In the genomic region with DNA sequence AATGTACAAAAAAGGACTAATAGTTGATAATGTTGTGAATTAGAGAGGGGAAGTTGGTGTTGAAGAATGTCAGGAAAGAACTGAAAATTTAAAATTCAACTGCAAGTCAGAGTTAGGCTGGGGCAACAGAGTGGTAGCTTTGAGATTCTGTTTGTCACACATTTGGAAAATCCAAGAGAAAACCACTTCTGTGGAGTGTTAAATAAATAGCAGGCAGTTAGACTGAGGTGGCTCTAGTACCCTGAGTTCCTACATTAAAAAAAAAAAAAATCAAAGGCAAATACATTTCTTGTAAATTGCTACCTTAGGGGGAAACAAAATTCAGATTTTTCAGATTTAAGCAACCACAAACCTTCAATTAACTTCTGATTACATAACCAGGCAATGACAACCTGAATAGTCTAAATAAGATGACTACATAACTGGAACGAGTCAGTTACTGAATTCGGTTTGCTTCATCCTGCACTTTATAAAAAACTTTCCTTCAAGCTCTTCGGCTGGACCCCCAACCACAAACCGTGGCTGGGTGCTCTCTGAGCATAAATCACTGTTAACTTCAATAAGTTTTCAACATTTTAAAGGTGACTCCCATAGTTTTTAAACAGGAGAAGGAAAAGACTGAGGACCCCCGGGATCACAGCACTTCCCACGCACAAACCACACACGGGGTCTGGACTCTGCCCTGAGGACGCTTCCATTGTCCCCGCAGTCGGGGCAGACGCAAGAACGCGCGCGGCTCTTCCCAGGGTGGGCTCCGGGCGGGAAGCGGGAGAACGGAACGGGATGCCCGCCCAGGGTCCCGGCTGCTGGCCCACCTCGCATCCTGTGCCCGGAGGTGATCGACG, we compare ENCODE assay signal across 8 cellular contexts. TPM values are rescaled to one million over a fixed set of nuclear protein-coding genes. Genes with fewer than 3 reads are reported as not detected.
DNase-seq lines count a peak whose midpoint lies in the region; ATAC-seq and TF ChIP-seq lines count a peak whose summit lies in the region.

No MANE protein-coding gene starts in this region.

- H3K27me3 ChIP-seq in thoracic aorta (replicated peaks; ENCODE audit: insufficient read depth) = no peaks in the 10 kb centered on the region

- H3K9me3 ChIP-seq in thoracic aorta = no peaks in the 10 kb centered on the region

- DNase-seq in AG04449 (ENCODE audit: low read depth, low spot score) (no peak), astrocyte of the cerebellum (ENCODE audit: low read depth) (peak; percentile 12), left lobe of liver (ENCODE audit: low spot score) (no peak), thoracic aorta (ENCODE audit: low spot score) (no peak), NCI-H2227 (lab: John Stamatoyannopoulos, UW; ENCODE audit: unreplicated experiment) (no peak)
- no peak for DNase-seq in activated effector memory CD4-positive, alpha-beta T cell treated with anti-CD3 and anti-CD28 coated beads, Interleukin-2, amount 50 U/mL, for 16 hours

- in situ Hi-C loops in astrocyte of the cerebellum (cut with HindIII; ENCODE audit: low sequenced_read_pairs) = no loop called here

- peak overlapping the region; percentile 52 to 61 for H3K27ac ChIP-seq in thoracic aorta

- POLR2A ChIA-PET in AG04449 (lab: Yijun Ruan, JAX) = interaction anchor here (0.6 to 1.8 kb wide), 5 partner anchors 14 to 737 kb away, joined by 3 to 10 read pairs (median 3); partner anchors contain the start of genes ZNF626 and ZNF93

- TF ChIP-seq CTCF in AG04449 (IDR thresholded peaks at IDR 0.05; ENCODE audit: insufficient read depth, low read length, missing control alignments) = no peak
- no peak for TF ChIP-seq CTCF in astrocyte of the cerebellum (IDR thresholded peaks at IDR 0.05; ENCODE audit: low read depth, low read length, missing control alignments)
- no peak for TF ChIP-seq CTCF in thoracic aorta (IDR thresholded peaks at IDR 0.05)

- peak; percentile 18 for ATAC-seq in HG02938 (IDR thresholded peaks at IDR 0.05; ENCODE audit: unreplicated experiment)
- peak; percentile 60 for ATAC-seq in left lobe of liver
- no peak for ATAC-seq in thoracic aorta (ENCODE audit: insufficient number of reproducible peaks, low FRiP score, low read depth)
- ATAC-seq in GM18498 (IDR thresholded peaks at IDR 0.05; ENCODE audit: unreplicated experiment) = no peak

- H3K4me1 ChIP-seq in thoracic aorta (ENCODE audit: control insufficient read depth in 1 of 2, low read depth in 2 of 2) = peaks cover 6% of the 10 kb centered on the region in 2 donors

- CTCF ChIA-PET in AG04449 (lab: Yijun Ruan, JAX) = no interaction called here

- peak overlapping the region; percentile 80 for H3K4me3 ChIP-seq in AG04449 (ENCODE audit: low read depth, low read length)
- H3K4me3 ChIP-seq in astrocyte of the cerebellum (ENCODE audit: low read depth, low read length) = peak overlapping the region; percentile 88
- peak overlapping the region; percentile 98 for H3K4me3 ChIP-seq in thoracic aorta

- H3K36me3 ChIP-seq in thoracic aorta = peaks cover 2% of the 10 kb centered on the region

RNA-seq across cellular contexts. Expression of gene ZNF682, which starts 0.7 kb away (rescaled TPM):
- total RNA-seq in left lobe of liver = 2.8 TPM
- total RNA-seq in thoracic aorta = 1 to 10 TPM in 1 of 2 donors, under 1 TPM in 1; 0.54 to 2.3 TPM

RNA-seq across cellular contexts. Expression of gene ZNF90, which starts 39.2 kb away (rescaled TPM):
- total RNA-seq in left lobe of liver (0.43 TPM), thoracic aorta (10 to 100 TPM in 1 of 2 donors, 1 to 10 TPM in 1; 2.4 to 12.7 TPM)

Comparison
In these comparisons a context has a peak if more than half of its experiments do, and no peak if none do; other contexts are left out.
1. ATAC-seq: peak in HG02938 (single experiment) and left lobe of liver (single experiment); none in thoracic aorta (single experiment) and GM18498 (single experiment).
2. Peak in every context shown above with its lines, with median percentiles within 50 percentile points of each other: H3K4me3 ChIP-seq.